26 cellular contexts compared by ENCODE assay signal in genomic region chr7:12174931-12175330, GRCh38.
"Had no signal": no experiment of that assay in that cellular context is flagged by ENCODE, and none has a peak within 500 bp of the region (broad histone marks: within the 10 kb centered on the region; RNA-seq: fewer than 3 reads in every experiment).

No MANE protein-coding gene starts in this region.

- H3K4me1 ChIP-seq: esophagus muscularis mucosa, gastroesophageal sphincter, pancreas, stomach had no signal

- FAIRE-seq: endometrium, kidney, pancreas, small intestine had no signal

- H3K27ac ChIP-seq: dorsolateral prefrontal cortex, epithelial cell of prostate, esophagus muscularis mucosa, gastroesophageal sphincter, hepatocyte, pancreas, stomach, thoracic aorta had no signal

- H3K79me2 ChIP-seq: hepatocyte had no signal

- H2AFZ ChIP-seq: hepatocyte had no signal

- H3K4me3 ChIP-seq: dorsolateral prefrontal cortex, esophagus muscularis mucosa, gastroesophageal sphincter, hepatocyte, lung, pancreas, stomach, thoracic aorta had no signal

- DNase-seq: cortex of kidney; dorsolateral prefrontal cortex; effector memory CD4-positive, alpha-beta T cell; kidney; left colon; left ventricle myocardium superior; mesendoderm; naive B cell; occipital lobe; pancreas; right cardiac atrium; small intestine; stimulated activated CD4-positive, alpha-beta T cell treated with anti-CD3 and anti-CD28 coated beads, Interleukin-12 subunit alpha, Interleukin-12 subunit beta, amount 100 ng/mL, for 4 hours; stimulated activated CD4-positive, alpha-beta T cell treated with anti-CD3 and anti-CD28 coated beads, Interleukin-4, amount 100 ng/mL, for 1 hour; stimulated activated CD8-positive, alpha-beta memory T cell treated with anti-CD3 and anti-CD28 coated beads, Interleukin-4, amount 100 ng/mL, for 48 hours; stomach; substantia nigra; trophoblast cell had no signal

- H3K36me3 ChIP-seq: esophagus muscularis mucosa, gastroesophageal sphincter, pancreas, stomach, thoracic aorta had no signal

- H3K9me3 ChIP-seq: esophagus muscularis mucosa, gastroesophageal sphincter, pancreas, stomach, thoracic aorta had no signal

- ATAC-seq: gastroesophageal sphincter; left colon; left ventricle myocardium superior; pancreas; right cardiac atrium; stimulated activated memory B cell treated with anti-CD40 and anti-IgM and Interleukin-4, amounts not matched to agents 10 μg/mL and 1 μg/mL and 100 μg/mL, for 72 hours had no signal

- H3K4me2 ChIP-seq: hepatocyte had no signal

- H3K27me3 ChIP-seq: gastroesophageal sphincter, hepatocyte had no signal
